8 cellular contexts compared by ENCODE assay signal in the genomic region with DNA sequence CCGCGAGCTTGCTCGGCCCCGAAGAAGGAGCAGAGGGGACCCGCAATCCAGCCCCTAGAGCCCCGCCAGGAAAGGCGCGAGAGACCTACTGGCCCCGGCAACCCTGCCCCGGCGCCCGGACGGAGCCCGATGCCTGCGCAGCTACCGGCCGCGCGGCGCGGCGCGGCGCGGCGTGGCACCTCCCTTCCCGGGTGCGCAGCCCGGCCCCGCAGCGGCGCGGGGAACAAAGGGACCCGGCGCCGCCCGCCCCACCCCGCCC. TPM values are rescaled to one million over a fixed set of nuclear protein-coding genes. Genes with fewer than 3 reads are reported as not detected.
A peak's percentile ranks its signal among the peaks of the same experiment; 100 is the strongest.
DNase-seq lines count a peak whose midpoint lies in the region; ATAC-seq, FAIRE-seq and TF ChIP-seq lines count a peak whose summit lies in the region.

No MANE protein-coding gene starts in this region.

- H3K27ac ChIP-seq in adrenal gland (peak overlapping the region in 4 of 5 donors; percentile 74 to 92 (median 84)), keratinocyte (ENCODE audit: control insufficient read depth, insufficient read depth, low read length) (no peak overlapping the region), testis (peak overlapping the region; percentile 78 to 87)

- H3K79me2 ChIP-seq in keratinocyte (ENCODE audit: control insufficient read depth, insufficient read depth, low read length) = no peaks in the 10 kb centered on the region

- H3K4me3 ChIP-seq in adrenal gland (peak overlapping the region; percentile 4 to 89 (median 56)), keratinocyte (ENCODE audit: control insufficient read depth in 2 of 3, extremely low read depth in 1 of 3, insufficient read depth in 2 of 3, low read depth in 1 of 3, low read length in 3 of 3) (peak overlapping the region in 2 of 3 experiments; percentile 7 to 72), testis (peak overlapping the region; percentile 70 to 85)

- peak; percentile 33 for DNase-seq in NCI-H510A (lab: John Stamatoyannopoulos, UW)
- DNase-seq in NCI-H510A treated with DMSO at 0.1 percent for 48 hours (lab: John Stamatoyannopoulos, UW) = no peak
- peak in 1 of 7 donors; percentile 28 for DNase-seq in adrenal gland
- DNase-seq in keratinocyte (ENCODE audit: low read depth, low spot score) = no peak
- no peak for DNase-seq in testis
- no peak for DNase-seq in DMS114 treated with DMSO at 0.1 percent for 48 hours (lab: John Stamatoyannopoulos, UW; ENCODE audit: unreplicated experiment)
- no peak for DNase-seq in urothelium cell line (ENCODE audit: low spot score)

- no peaks in the 10 kb centered on the region for H3K27me3 ChIP-seq in adrenal gland
- H3K27me3 ChIP-seq in keratinocyte (ENCODE audit: control insufficient read depth, extremely low read depth, insufficient read depth, low read length) = peaks cover 55% of the 10 kb centered on the region
- no peaks in the 10 kb centered on the region for H3K27me3 ChIP-seq in testis

- no peak for TF ChIP-seq CTCF in adrenal gland (IDR thresholded peaks at IDR 0.05)
- TF ChIP-seq CTCF in keratinocyte (optimal IDR thresholded peaks at IDR 0.05 in 1 of 3, IDR thresholded peaks at IDR 0.05 in 1 of 3, conservative IDR thresholded peaks at IDR 0.05 in 1 of 3; ENCODE audit: extremely low read depth in 1 of 3, insufficient read depth in 2 of 3, low read length in 3 of 3) = no peak
- TF ChIP-seq CTCF in testis (IDR thresholded peaks at IDR 0.05) = no peak

- FAIRE-seq in keratinocyte (lab: Jason Lieb, UNC) (no peak), urothelium cell line (lab: Jason Lieb, UNC) (no peak)

- 1 to 8% (median 1%) methylated on average over 12 to 38 of the region's 38 CpGs; no CpG with 5 or more reads in 1 of the 4 donors for WGBS in adrenal gland, 4 donors
- 0 to 1% methylated on average over 1 to 13 of the region's 38 CpGs for WGBS in testis, 2 donors

- dilution Hi-C loops in keratinocyte (cut with MboI; ENCODE audit: extremely low pct_ligation_motif_present, low sequenced_read_pairs) = no loop called here

- H4K20me1 ChIP-seq in keratinocyte (ENCODE audit: control insufficient read depth, extremely low read depth, insufficient read depth, low read length) = no peaks in the 10 kb centered on the region

- no peak overlapping the region for H3K9ac ChIP-seq in keratinocyte (ENCODE audit: control insufficient read depth, extremely low read depth, insufficient read depth, low read length)

- intact Hi-C loops in adrenal gland (cut with DNase I) (loop anchor here (10.0 kb wide), 1 partner anchor 172 kb away; no protein-coding TSS in a partner anchor), testis (cut with DNase I; ENCODE audit: low total_unique reads) (no loop called here)

- no peak for ATAC-seq in GM21381 (IDR thresholded peaks at IDR 0.05; ENCODE audit: unreplicated experiment)

- TF ChIP-seq POLR2A in adrenal gland (IDR thresholded peaks at IDR 0.05) (no peak), testis (IDR thresholded peaks at IDR 0.05) (no peak)

- H2AFZ ChIP-seq in keratinocyte (ENCODE audit: control insufficient read depth, low read length) = no peak overlapping the region

- H3K9me1 ChIP-seq in keratinocyte (ENCODE audit: control insufficient read depth, extremely low read depth, insufficient read depth, low read length) = no peaks in the 10 kb centered on the region

- H3K9me3 ChIP-seq in adrenal gland (replicated peaks in 1 of 3) (no peaks in the 10 kb centered on the region), keratinocyte (ENCODE audit: control insufficient read depth, low read depth, low read length) (no peaks in the 10 kb centered on the region), testis (no peaks in the 10 kb centered on the region)

- no peaks in the 10 kb centered on the region for H3K36me3 ChIP-seq in adrenal gland (replicated peaks in 1 of 2)
- no peaks in the 10 kb centered on the region for H3K36me3 ChIP-seq in keratinocyte (ENCODE audit: control insufficient read depth in 2 of 2, extremely low read depth in 1 of 2, insufficient read depth in 2 of 2, low read length in 2 of 2)
- H3K36me3 ChIP-seq in testis (ENCODE audit: low read depth, missing control alignments) = no peaks in the 10 kb centered on the region

- H3K4me1 ChIP-seq in adrenal gland (replicated peaks in 1 of 2) = peaks cover 3 to 19% of the 10 kb centered on the region in 2 donors
- H3K4me1 ChIP-seq in keratinocyte (ENCODE audit: control insufficient read depth, extremely low read depth, insufficient read depth, low read length) = peaks cover 3% of the 10 kb centered on the region
- H3K4me1 ChIP-seq in testis = no peaks in the 10 kb centered on the region

- H3K4me2 ChIP-seq in keratinocyte (ENCODE audit: control insufficient read depth, extremely low read depth, insufficient read depth, low read depth, low read length) = peak overlapping the region; percentile 74

RNA-seq across cellular contexts. Expression of a gene that starts 0.3 kb away (rescaled TPM):
- total RNA-seq in adrenal gland = 100 to 1,000 TPM; 106 to 305 (median 143) TPM
- 100 to 1,000 TPM in 1 of 3 donors, 10 to 100 TPM in 2; 13.9 to 166 (median 15.4) TPM for polyA plus RNA-seq in adrenal gland
- 0.27 to 0.71 TPM (median 0.46 TPM) in 3 replicates for polyA plus RNA-seq in keratinocyte
- polyA plus RNA-seq in keratinocyte (2011; ENCODE audit: low read depth) = not detected
- polyA plus RNA-seq in keratinocyte (2011; cell fraction: cytosol; rRNA removed) = 0.26 and 0.43 TPM in 2 replicates
- polyA plus RNA-seq in keratinocyte (2011; cell fraction: nucleus; rRNA removed) = 0.71 and 1.3 TPM in 2 replicates
- 0.13 and 0.66 TPM in 2 replicates for polyA plus RNA-seq in keratinocyte (2012; ENCODE audit: low replicate concordance)
- polyA minus RNA-seq in keratinocyte = 0.10 to 2.4 TPM (median 0.61 TPM) in 3 replicates
- not detected for polyA minus RNA-seq in keratinocyte (2011; cell fraction: cytosol; rRNA and poly(A)+ RNA removed)
- polyA minus RNA-seq in keratinocyte (2011; cell fraction: nucleus; rRNA and poly(A)+ RNA removed) = 0.95 and 1.8 TPM in 2 replicates
- total RNA-seq in testis = 100 to 1,000 TPM; 128 to 165 TPM
- polyA plus RNA-seq in testis (ENCODE audit: insufficient read depth, low read depth, low replicate concordance) = 98.6 TPM

Comparison
In these comparisons a context has a peak if more than half of its experiments do, and no peak if none do; other contexts are left out.
1. RNA of a gene that starts 0.3 kb away (polyA plus RNA-seq): 98.6 TPM in testis (single experiment) and 13.9 to 166 TPM in adrenal gland; 0.13 to 1.3 TPM in keratinocyte; every median in the first group is over 4 times any median in the second.
2. Peak in every context shown above with its lines, with median percentiles within 50 percentile points of each other: H3K4me3 ChIP-seq.